Comparison of ENCODE assay signal across 8 cellular contexts in the genomic region with DNA sequence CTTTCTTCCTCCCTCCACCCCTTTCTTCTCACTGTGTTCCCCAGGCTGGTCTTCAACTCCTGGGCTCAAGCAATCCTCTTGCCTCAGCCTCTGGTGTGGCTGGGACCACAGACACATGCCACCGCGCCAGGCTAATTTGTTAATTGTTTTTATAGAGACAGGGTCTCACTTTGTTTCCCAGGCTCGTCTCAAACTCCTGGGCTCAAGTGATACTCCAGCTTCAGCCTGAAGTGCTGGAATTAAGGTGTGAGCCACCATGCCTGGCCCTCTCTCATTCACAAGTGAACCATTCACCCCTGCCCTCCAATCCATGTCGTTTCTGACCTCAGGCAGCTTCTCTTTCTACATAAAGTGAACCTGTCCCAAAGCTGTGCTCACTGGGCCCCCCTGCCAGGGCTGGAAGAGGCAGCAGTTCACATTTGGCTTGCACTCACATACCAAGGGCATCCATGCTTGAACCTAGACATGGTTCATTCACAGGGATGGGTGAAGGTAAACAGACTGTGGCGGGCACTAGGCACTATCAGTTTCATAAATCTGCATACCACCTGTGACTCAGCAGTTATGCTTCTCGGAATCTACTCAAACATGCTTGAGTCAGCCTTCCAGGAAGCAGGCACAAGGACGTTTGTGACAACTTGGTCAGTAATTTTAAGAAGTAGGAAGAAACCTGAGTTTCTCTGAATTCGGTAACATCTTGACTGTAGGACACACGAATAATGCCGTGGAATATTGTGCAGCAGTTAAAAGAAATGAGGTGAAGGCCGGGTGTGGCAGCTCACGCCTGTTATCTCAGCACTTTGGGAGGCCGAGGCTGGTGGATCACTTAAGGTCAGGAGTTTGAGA. TPM values are rescaled to one million over a fixed set of nuclear protein-coding genes. Genes with fewer than 3 reads are reported as not detected.
DNase-seq lines count a peak whose midpoint lies in the region; ATAC-seq lines count a peak whose summit lies in the region.

No MANE protein-coding gene starts in this region.

- H3K36me3 Mint-ChIP-seq in activated naive CD8-positive, alpha-beta T cell treated with anti-CD3 and anti-CD28 coated beads, Interleukin-2, amount 10 ng/mL, durations not matched to agents 7 days and 5 days: no peaks in the 10 kb centered on the region
- H3K36me3 Mint-ChIP-seq in stimulated activated naive B cell treated with anti-CD40 and anti-IgM and Interleukin-4, amounts not matched to agents 10 μg/mL and 1 μg/mL and 100 μg/mL, for 72 hours: peaks cover under 1 to 2% of the 10 kb centered on the region in 2 donors

- POLR2A ChIA-PET in activated naive CD8-positive, alpha-beta T cell treated with anti-CD3 and anti-CD28 coated beads, Interleukin-2, amount 10 ng/mL, durations not matched to agents 7 days and 5 days (lab: Charles Lee): interaction anchor here (1.0 to 1.3 kb wide), 3 partner anchors 9 to 42 kb away, joined by 5 to 11 read pairs (median 7); no protein-coding TSS in a partner anchor

- H3K4me3 Mint-ChIP-seq in activated naive CD8-positive, alpha-beta T cell treated with anti-CD3 and anti-CD28 coated beads, Interleukin-2, amount 10 ng/mL, durations not matched to agents 7 days and 5 days: peak overlapping the region; percentile 65
- H3K4me3 Mint-ChIP-seq in stimulated activated naive B cell treated with anti-CD40 and anti-IgM and Interleukin-4, amounts not matched to agents 10 μg/mL and 1 μg/mL and 100 μg/mL, for 72 hours: peak overlapping the region; percentile 23 to 35

- ATAC-seq in HG03378 (IDR thresholded peaks at IDR 0.05; ENCODE audit: unreplicated experiment): peak; percentile 47
- peak; percentile 62 for ATAC-seq in activated naive CD8-positive, alpha-beta T cell treated with anti-CD3 and anti-CD28 coated beads, Interleukin-2, amount 10 ng/mL, durations not matched to agents 7 days and 5 days (ENCODE audit: low read depth)
- peak; percentile 77 to 78 for ATAC-seq in stimulated activated naive B cell treated with anti-CD40 and anti-IgM and Interleukin-4, amounts not matched to agents 10 μg/mL and 1 μg/mL and 100 μg/mL, for 72 hours (replicated peaks)
- ATAC-seq in HG03025 (IDR thresholded peaks at IDR 0.05; ENCODE audit: low FRiP score, unreplicated experiment): no peak

- DNase-seq in NCI-H1436 (lab: John Stamatoyannopoulos, UW): peak; percentile 39
- DNase-seq in NCI-H1436 treated with DMSO at 0.1 percent for 48 hours (lab: John Stamatoyannopoulos, UW): no peak
- peak; percentile 93 to 95 for DNase-seq in SHP77 (lab: John Stamatoyannopoulos, UW)
- peak; percentile 44 for DNase-seq in activated naive CD8-positive, alpha-beta T cell treated with anti-CD3 and anti-CD28 coated beads, Interleukin-2, amount 10 ng/mL, durations not matched to agents 7 days and 5 days
- peak; percentile 98 for DNase-seq in kidney glomerular epithelial cell (lab: John Stamatoyannopoulos, UW)
- DNase-seq in stimulated activated naive B cell treated with anti-CD40 and anti-IgM and Interleukin-4, amounts not matched to agents 10 μg/mL and 1 μg/mL and 100 μg/mL, for 72 hours: peak; percentile 50

- peaks cover 33% of the 10 kb centered on the region for H3K4me1 Mint-ChIP-seq in activated naive CD8-positive, alpha-beta T cell treated with anti-CD3 and anti-CD28 coated beads, Interleukin-2, amount 10 ng/mL, durations not matched to agents 7 days and 5 days
- H3K4me1 Mint-ChIP-seq in stimulated activated naive B cell treated with anti-CD40 and anti-IgM and Interleukin-4, amounts not matched to agents 10 μg/mL and 1 μg/mL and 100 μg/mL, for 72 hours: peaks cover 32 to 55% of the 10 kb centered on the region in 2 donors

- H3K27me3 Mint-ChIP-seq in activated naive CD8-positive, alpha-beta T cell treated with anti-CD3 and anti-CD28 coated beads, Interleukin-2, amount 10 ng/mL, durations not matched to agents 7 days and 5 days: no peaks in the 10 kb centered on the region
- H3K27me3 Mint-ChIP-seq in stimulated activated naive B cell treated with anti-CD40 and anti-IgM and Interleukin-4, amounts not matched to agents 10 μg/mL and 1 μg/mL and 100 μg/mL, for 72 hours: no peaks in the 10 kb centered on the region

- no peaks in the 10 kb centered on the region for H3K9me3 Mint-ChIP-seq in activated naive CD8-positive, alpha-beta T cell treated with anti-CD3 and anti-CD28 coated beads, Interleukin-2, amount 10 ng/mL, durations not matched to agents 7 days and 5 days
- no peaks in the 10 kb centered on the region for H3K9me3 Mint-ChIP-seq in stimulated activated naive B cell treated with anti-CD40 and anti-IgM and Interleukin-4, amounts not matched to agents 10 μg/mL and 1 μg/mL and 100 μg/mL, for 72 hours

- peak overlapping the region; percentile 74 for H3K27ac Mint-ChIP-seq in activated naive CD8-positive, alpha-beta T cell treated with anti-CD3 and anti-CD28 coated beads, Interleukin-2, amount 10 ng/mL, durations not matched to agents 7 days and 5 days
- H3K27ac Mint-ChIP-seq in stimulated activated naive B cell treated with anti-CD40 and anti-IgM and Interleukin-4, amounts not matched to agents 10 μg/mL and 1 μg/mL and 100 μg/mL, for 72 hours: peak overlapping the region; percentile 70

RNA-seq across cellular contexts. Expression of a gene that starts 6.0 kb away (rescaled TPM):
- 100 to 1,000 TPM; 488 TPM for total RNA-seq in activated naive CD8-positive, alpha-beta T cell treated with anti-CD3 and anti-CD28 coated beads, Interleukin-2, amount 10 ng/mL, durations not matched to agents 7 days and 5 days

RNA-seq across cellular contexts. Expression of a gene that starts 34.4 kb away (rescaled TPM):
- total RNA-seq in activated naive CD8-positive, alpha-beta T cell treated with anti-CD3 and anti-CD28 coated beads, Interleukin-2, amount 10 ng/mL, durations not matched to agents 7 days and 5 days: 10 to 100 TPM; 45.3 to 45.4 TPM

RNA-seq across cellular contexts. Expression of a gene that starts 34.5 kb away (rescaled TPM):
- total RNA-seq in activated naive CD8-positive, alpha-beta T cell treated with anti-CD3 and anti-CD28 coated beads, Interleukin-2, amount 10 ng/mL, durations not matched to agents 7 days and 5 days: 10 to 100 TPM; 51.3 to 57.1 TPM
